ENCODE assay signal across 7 cellular contexts in the genomic region with DNA sequence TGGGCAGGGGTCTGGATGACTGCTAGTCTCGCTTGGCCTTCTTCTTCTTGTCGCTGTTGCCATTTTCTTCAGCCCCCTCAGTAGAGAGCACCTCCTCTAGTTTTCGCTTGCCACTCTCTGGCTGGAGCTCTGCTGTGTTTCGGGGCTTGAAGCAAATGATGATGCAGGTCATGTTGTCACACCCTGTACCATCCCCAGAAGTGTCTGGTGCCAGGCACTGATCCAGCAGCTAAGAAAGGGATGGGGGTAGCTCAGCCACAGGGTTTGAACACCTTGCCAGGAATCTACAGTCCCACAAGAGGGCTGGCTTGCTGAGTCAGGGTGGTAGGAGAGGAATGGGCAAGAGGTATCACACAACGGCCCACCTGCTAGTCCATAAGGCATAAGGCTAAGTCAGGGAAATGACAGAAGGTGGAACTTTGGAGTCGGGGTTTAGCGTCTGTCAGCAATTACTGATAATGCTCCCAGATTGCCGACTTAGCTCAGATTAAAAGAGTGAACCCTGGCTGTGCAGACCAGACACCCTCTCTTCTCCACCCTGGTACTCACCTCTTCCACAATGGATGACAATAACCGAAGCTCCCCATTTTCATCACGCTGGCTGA. TPM values are rescaled to one million over a fixed set of nuclear protein-coding genes. Genes with fewer than 3 reads are reported as not detected.
A peak's percentile ranks its signal among the peaks of the same experiment; 100 is the strongest.
DNase-seq lines count a peak whose midpoint lies in the region; ATAC-seq, FAIRE-seq and TF ChIP-seq lines count a peak whose summit lies in the region.
"Had no signal": no experiment of that assay in that cellular context is flagged by ENCODE, and none has a peak within 500 bp of the region (broad histone marks: within the 10 kb centered on the region; RNA-seq: fewer than 3 reads in every experiment).

No MANE protein-coding gene starts in this region.

- intact Hi-C loops in activated T-helper 1 cell treated with anti-CD3 and anti-CD28 coated beads, Interleukin-12 subunit alpha, Interleukin-12 subunit beta, Interleukin-2, Interleukin-4 antibody, amounts not matched to agents 30 ng/mL and 10 ng/mL and 1 ng/mL, durations not matched to agents 14 hours and 24 hours and 36 hours (cut with micrococcal nuclease), result no loop called here
- intact Hi-C loops in natural killer cell (cut with micrococcal nuclease), result no loop called here

- ATAC-seq in natural killer cell (no peak), HG03342 (IDR thresholded peaks at IDR 0.05; ENCODE audit: unreplicated experiment) (no peak)

- FAIRE-seq in D721Med (lab: Jason Lieb, UNC), result peak; percentile 98

- peak overlapping the region; percentile 96 for H3K27ac Mint-ChIP-seq in activated T-helper 1 cell treated with anti-CD3 and anti-CD28 coated beads, Interleukin-12 subunit alpha, Interleukin-12 subunit beta, Interleukin-2, Interleukin-4 antibody, amounts not matched to agents 30 ng/mL and 10 ng/mL and 1 ng/mL, durations not matched to agents 14 hours and 24 hours and 36 hours
- H3K27ac Mint-ChIP-seq in natural killer cell, result peak overlapping the region; percentile 91 to 97

- H3K27me3 Mint-ChIP-seq in activated T-helper 1 cell treated with anti-CD3 and anti-CD28 coated beads, Interleukin-12 subunit alpha, Interleukin-12 subunit beta, Interleukin-2, Interleukin-4 antibody, amounts not matched to agents 30 ng/mL and 10 ng/mL and 1 ng/mL, durations not matched to agents 14 hours and 24 hours and 36 hours (ENCODE audit: insufficient read depth), result no peaks in the 10 kb centered on the region
- H3K27me3 Mint-ChIP-seq in natural killer cell (ENCODE audit: low read depth in 2 of 2), result no peaks in the 10 kb centered on the region

- peaks cover 20% of the 10 kb centered on the region for H3K4me1 Mint-ChIP-seq in activated T-helper 1 cell treated with anti-CD3 and anti-CD28 coated beads, Interleukin-12 subunit alpha, Interleukin-12 subunit beta, Interleukin-2, Interleukin-4 antibody, amounts not matched to agents 30 ng/mL and 10 ng/mL and 1 ng/mL, durations not matched to agents 14 hours and 24 hours and 36 hours (ENCODE audit: low read depth)
- peaks cover 25% of the 10 kb centered on the region in 2 donors for H3K4me1 Mint-ChIP-seq in natural killer cell

- H3K9me3 Mint-ChIP-seq in activated T-helper 1 cell treated with anti-CD3 and anti-CD28 coated beads, Interleukin-12 subunit alpha, Interleukin-12 subunit beta, Interleukin-2, Interleukin-4 antibody, amounts not matched to agents 30 ng/mL and 10 ng/mL and 1 ng/mL, durations not matched to agents 14 hours and 24 hours and 36 hours, result no peaks in the 10 kb centered on the region
- no peaks in the 10 kb centered on the region for H3K9me3 Mint-ChIP-seq in natural killer cell

- peak overlapping the region; percentile 92 for H3K4me3 Mint-ChIP-seq in activated T-helper 1 cell treated with anti-CD3 and anti-CD28 coated beads, Interleukin-12 subunit alpha, Interleukin-12 subunit beta, Interleukin-2, Interleukin-4 antibody, amounts not matched to agents 30 ng/mL and 10 ng/mL and 1 ng/mL, durations not matched to agents 14 hours and 24 hours and 36 hours
- H3K4me3 Mint-ChIP-seq in natural killer cell, result peak overlapping the region; percentile 89

- H3K36me3 Mint-ChIP-seq in activated T-helper 1 cell treated with anti-CD3 and anti-CD28 coated beads, Interleukin-12 subunit alpha, Interleukin-12 subunit beta, Interleukin-2, Interleukin-4 antibody, amounts not matched to agents 30 ng/mL and 10 ng/mL and 1 ng/mL, durations not matched to agents 14 hours and 24 hours and 36 hours (ENCODE audit: low read depth), result peaks cover 50% of the 10 kb centered on the region
- H3K36me3 Mint-ChIP-seq in natural killer cell, result no peaks in the 10 kb centered on the region

- TF ChIP-seq CTCF in D721Med (IDR thresholded peaks at IDR 0.05; ENCODE audit: insufficient read depth, missing control alignments) (no peak), natural killer cell (IDR thresholded peaks at IDR 0.05) (no peak)

- peak; percentile 38 for DNase-seq in D721Med (ENCODE audit: insufficient read length, low spot score)
- DNase-seq in activated T-helper 1 cell treated with anti-CD3 and anti-CD28 coated beads, Interleukin-12 subunit alpha, Interleukin-12 subunit beta, Interleukin-2, Interleukin-4 antibody, amounts not matched to agents 30 ng/mL and 10 ng/mL and 1 ng/mL, durations not matched to agents 14 hours and 24 hours and 36 hours (ENCODE audit: low spot score), result no peak
- DNase-seq in natural killer cell, result no peak
- no peak for DNase-seq in cerebellar nuclear complex (lab: John Stamatoyannopoulos, UW)
- DNase-seq in RKO (ENCODE audit: low spot score), result no peak
- DNase-seq: stimulated activated CD4-positive, alpha-beta T cell treated with anti-CD3 and anti-CD28 coated beads, Interleukin-1b, Interleukin-23, amount 100 ng/mL, for 48 hours had no signal

RNA-seq across cellular contexts. Expression of gene ZNF513, which starts 1.1 kb away (rescaled TPM):
- total RNA-seq in activated T-helper 1 cell treated with anti-CD3 and anti-CD28 coated beads, Interleukin-12 subunit alpha, Interleukin-12 subunit beta, Interleukin-2, Interleukin-4 antibody, amounts not matched to agents 30 ng/mL and 10 ng/mL and 1 ng/mL, durations not matched to agents 14 hours and 24 hours and 36 hours, result 14.5 and 16.2 TPM in 2 replicates
- total RNA-seq in natural killer cell, result 10 to 100 TPM; 24.2 to 28.1 (median 26.1) TPM

RNA-seq across cellular contexts. Expression of gene SNX17, which starts 11.3 kb away (rescaled TPM):
- total RNA-seq in activated T-helper 1 cell treated with anti-CD3 and anti-CD28 coated beads, Interleukin-12 subunit alpha, Interleukin-12 subunit beta, Interleukin-2, Interleukin-4 antibody, amounts not matched to agents 30 ng/mL and 10 ng/mL and 1 ng/mL, durations not matched to agents 14 hours and 24 hours and 36 hours, result 134 and 137 TPM in 2 replicates
- total RNA-seq in natural killer cell, result 100 to 1,000 TPM in 2 of 3 donors, 10 to 100 TPM in 1; 96.3 to 107 (median 100) TPM

RNA-seq across cellular contexts. Expression of gene EIF2B4, which starts 11.5 kb away (rescaled TPM):
- total RNA-seq in activated T-helper 1 cell treated with anti-CD3 and anti-CD28 coated beads, Interleukin-12 subunit alpha, Interleukin-12 subunit beta, Interleukin-2, Interleukin-4 antibody, amounts not matched to agents 30 ng/mL and 10 ng/mL and 1 ng/mL, durations not matched to agents 14 hours and 24 hours and 36 hours, result 53.9 and 55.8 TPM in 2 replicates
- 10 to 100 TPM; 35.0 to 44.5 (median 40.8) TPM for total RNA-seq in natural killer cell

RNA-seq across cellular contexts. Expression of gene GTF3C2, which starts 25.1 kb away (rescaled TPM):
- 86.3 and 86.6 TPM in 2 replicates for total RNA-seq in activated T-helper 1 cell treated with anti-CD3 and anti-CD28 coated beads, Interleukin-12 subunit alpha, Interleukin-12 subunit beta, Interleukin-2, Interleukin-4 antibody, amounts not matched to agents 30 ng/mL and 10 ng/mL and 1 ng/mL, durations not matched to agents 14 hours and 24 hours and 36 hours
- 10 to 100 TPM; 56.1 to 68.7 (median 59.7) TPM for total RNA-seq in natural killer cell

RNA-seq across cellular contexts. Expression of gene PPM1G, which starts 27.7 kb away (rescaled TPM):
- total RNA-seq in activated T-helper 1 cell treated with anti-CD3 and anti-CD28 coated beads, Interleukin-12 subunit alpha, Interleukin-12 subunit beta, Interleukin-2, Interleukin-4 antibody, amounts not matched to agents 30 ng/mL and 10 ng/mL and 1 ng/mL, durations not matched to agents 14 hours and 24 hours and 36 hours, result 158 and 160 TPM in 2 replicates
- total RNA-seq in natural killer cell, result 10 to 100 TPM; 63.9 to 73.8 (median 69.5) TPM
